2 cellular contexts compared by ENCODE assay signal in the genomic region with DNA sequence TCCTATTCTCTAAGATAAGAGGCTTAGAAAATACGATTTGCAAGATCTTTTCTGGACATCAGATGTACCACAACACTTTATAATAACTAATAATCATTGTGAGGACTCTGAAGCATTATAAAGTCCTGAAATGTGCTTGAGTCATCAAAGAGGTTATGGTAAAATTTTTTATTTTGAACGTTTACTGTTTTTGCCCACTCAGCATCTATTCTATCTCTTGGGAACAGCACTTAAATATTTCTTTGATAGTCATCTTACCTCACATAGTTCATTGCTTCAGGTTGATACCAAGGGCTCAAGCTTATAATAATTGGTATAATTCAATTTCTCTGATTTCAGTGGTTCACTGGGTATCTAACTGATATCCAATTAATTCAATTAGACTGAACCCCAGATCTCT.
TF ChIP-seq lines count a peak whose summit lies in the region.

No MANE protein-coding gene starts in this region.

TF ChIP-seq in HepG2, 621 proteins besides CTCF, POLR2A, EP300 and RAD21 (continued from another document):
- TF ChIP-seq MAFK (conservative IDR thresholded peaks at IDR 0.05 in 1 of 2, IDR thresholded peaks at IDR 0.05 in 1 of 2; ENCODE audit: low read length in 2 of 2) = peak; percentile 82 to 92
- TF ChIP-seq ZNF570 (CRISPR knock-in tag; IDR thresholded peaks at IDR 0.05; ENCODE audit: borderline replicate concordance) = no peak

TF ChIP-seq in H1, 55 proteins besides CTCF, POLR2A, EP300 and RAD21:
- TF ChIP-seq MAFK (IDR thresholded peaks at IDR 0.05; ENCODE audit: low read depth, low read length) = peak; percentile 45; the same call in 1 of the 2 replicates
- TF ChIP-seq SAP30 (IDR thresholded peaks at IDR 0.05; ENCODE audit: insufficient read depth, insufficient replicate concordance, low read length) = no peak
